ENCODE assay signal across 1 cellular context in the genomic region with DNA sequence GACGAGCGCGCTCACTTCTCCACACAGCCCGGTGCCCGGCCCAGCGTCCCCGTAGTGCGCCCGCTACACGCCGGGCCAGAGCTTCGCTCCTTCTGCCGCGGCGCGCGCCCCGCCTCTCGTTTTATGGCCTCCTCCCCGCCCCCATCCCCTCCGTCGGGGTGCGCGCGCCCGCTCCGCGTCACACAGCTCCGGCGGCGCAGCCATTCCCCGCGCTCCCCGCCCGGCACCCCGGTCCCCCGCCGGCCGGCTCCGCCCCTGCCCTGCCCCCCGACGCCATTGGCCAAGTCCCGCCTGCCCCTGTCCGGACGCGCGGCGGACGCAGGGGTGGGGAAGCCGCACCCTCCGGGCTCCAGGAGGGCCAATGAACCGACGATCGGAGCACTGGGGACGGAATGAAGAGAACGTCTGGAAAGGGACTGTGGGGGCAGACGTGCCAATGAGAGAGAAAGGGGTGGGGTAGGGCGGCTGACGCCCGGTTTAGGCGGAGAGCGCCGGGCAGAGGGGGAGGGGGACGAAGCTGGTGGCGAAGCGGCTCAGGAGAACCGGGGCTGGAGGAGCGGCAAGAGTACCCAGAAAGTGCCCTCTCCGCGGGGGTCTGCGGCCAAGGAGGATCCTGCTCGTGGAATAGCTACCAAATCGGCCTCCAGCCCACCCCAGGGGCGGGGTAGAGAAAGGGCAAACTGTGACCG.
A peak's percentile ranks its signal among the peaks of the same experiment; 100 is the strongest.
TF ChIP-seq lines count a peak whose summit lies in the region.

TSS of gene TOB1 (minus strand) at position 94 of the 689 bp plus-strand sequence. CDS start 2,337 bp downstream, outside the sequence.

TF ChIP-seq in HepG2, 621 proteins besides CTCF, POLR2A, EP300 and RAD21 (continued from another document and continues in another):
- TF ChIP-seq, protein P1, sequence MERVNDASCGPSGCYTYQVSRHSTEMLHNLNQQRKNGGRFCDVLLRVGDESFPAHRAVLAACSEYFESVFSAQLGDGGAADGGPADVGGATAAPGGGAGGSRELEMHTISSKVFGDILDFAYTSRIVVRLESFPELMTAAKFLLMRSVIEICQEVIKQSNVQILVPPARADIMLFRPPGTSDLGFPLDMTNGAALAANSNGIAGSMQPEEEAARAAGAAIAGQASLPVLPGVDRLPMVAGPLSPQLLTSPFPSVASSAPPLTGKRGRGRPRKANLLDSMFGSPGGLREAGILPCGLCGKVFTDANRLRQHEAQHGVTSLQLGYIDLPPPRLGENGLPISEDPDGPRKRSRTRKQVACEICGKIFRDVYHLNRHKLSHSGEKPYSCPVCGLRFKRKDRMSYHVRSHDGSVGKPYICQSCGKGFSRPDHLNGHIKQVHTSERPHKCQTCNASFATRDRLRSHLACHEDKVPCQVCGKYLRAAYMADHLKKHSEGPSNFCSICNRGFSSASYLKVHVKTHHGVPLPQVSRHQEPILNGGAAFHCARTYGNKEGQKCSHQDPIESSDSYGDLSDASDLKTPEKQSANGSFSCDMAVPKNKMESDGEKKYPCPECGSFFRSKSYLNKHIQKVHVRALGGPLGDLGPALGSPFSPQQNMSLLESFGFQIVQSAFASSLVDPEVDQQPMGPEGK (CRISPR knock-in tag; IDR thresholded peaks at IDR 0.05), result peak; percentile 73
- TF ChIP-seq AGO2 (optimal IDR thresholded peaks at IDR 0.05; ENCODE audit: low read depth, low read length) (no peak), JUND (CRISPR knock-in tag; IDR thresholded peaks at IDR 0.05) (peak; percentile 35; the same call in 1 of the 2 replicates), SP1 (IDR thresholded peaks at IDR 0.05) (no peak), SP1 (CRISPR knock-in tag; IDR thresholded peaks at IDR 0.05) (peak; percentile 83), ZNF121 (CRISPR knock-in tag; IDR thresholded peaks at IDR 0.05) (peak; percentile 29; the same call in 1 of the 2 replicates), GABPA (IDR thresholded peaks at IDR 0.05; ENCODE audit: low read depth, low read length) (no peak), GABPA (CRISPR knock-in tag; IDR thresholded peaks at IDR 0.05; ENCODE audit: low read depth) (peak; percentile 36; the same call in 1 of the 2 replicates), CBX1 (IDR thresholded peaks at IDR 0.05; ENCODE audit: low read depth) (peak; percentile 95), ZNF703 (CRISPR knock-in tag; IDR thresholded peaks at IDR 0.05; ENCODE audit: borderline replicate concordance) (0 out of 2 replicates have a peak, but pooled peaks have one; percentile 69), HMG20B (CRISPR knock-in tag; conservative IDR thresholded peaks at IDR 0.05) (peak; percentile 51), PAF1 (CRISPR knock-in tag; IDR thresholded peaks at IDR 0.05) (no peak), FOXA1 (IDR thresholded peaks at IDR 0.05) (no peak), FOXA1 (CRISPR knock-in tag; IDR thresholded peaks at IDR 0.05) (peak; percentile 11; the same call in 1 of the 2 replicates), PAWR (CRISPR knock-in tag; IDR thresholded peaks at IDR 0.05; ENCODE audit: borderline replicate concordance) (no peak), PLSCR1 (CRISPR knock-in tag; IDR thresholded peaks at IDR 0.05; ENCODE audit: borderline replicate concordance) (no peak; the same call in 1 of the 2 replicates), ZNF775 (CRISPR knock-in tag; IDR thresholded peaks at IDR 0.05; ENCODE audit: borderline replicate concordance) (no peak), SMAD1 (CRISPR knock-in tag; IDR thresholded peaks at IDR 0.05; ENCODE audit: borderline replicate concordance, low read depth) (no peak; the same call in 1 of the 2 replicates), ZSCAN30 (CRISPR knock-in tag; IDR thresholded peaks at IDR 0.05) (peak; percentile 66; the same call in 1 of the 2 replicates), ZNF138 (CRISPR knock-in tag; IDR thresholded peaks at IDR 0.05; ENCODE audit: low read depth) (peak; percentile 92; the same call in 1 of the 2 replicates), TP53 (CRISPR knock-in tag; conservative IDR thresholded peaks at IDR 0.05) (no peak; the same call in 1 of the 2 replicates), NCOA2 (CRISPR knock-in tag; IDR thresholded peaks at IDR 0.05) (peak; percentile 67), ZNF503 (CRISPR knock-in tag; IDR thresholded peaks at IDR 0.05) (no peak; the same call in none of the 2 replicates), TAF1 (CRISPR knock-in tag; IDR thresholded peaks at IDR 0.05) (peak; percentile 99), CREB1 (IDR thresholded peaks at IDR 0.05) (peak; percentile 80), CREB1 (CRISPR knock-in tag; IDR thresholded peaks at IDR 0.05) (no peak), REL (CRISPR knock-in tag; conservative IDR thresholded peaks at IDR 0.05) (peak; percentile 28), PLRG1 (conservative IDR thresholded peaks at IDR 0.05) (no peak), NPAS2 (CRISPR knock-in tag; IDR thresholded peaks at IDR 0.05; ENCODE audit: borderline replicate concordance) (no peak), ZSCAN5A (CRISPR knock-in tag; IDR thresholded peaks at IDR 0.05; ENCODE audit: borderline replicate concordance) (0 out of 2 replicates have a peak, but pooled peaks have one; percentile 52), MBD4 (IDR thresholded peaks at IDR 0.05; ENCODE audit: borderline replicate concordance, low read length) (no peak), FOXO1 (CRISPR knock-in tag; IDR thresholded peaks at IDR 0.05) (peak; percentile 75; the same call in 1 of the 2 replicates), ZNF597 (CRISPR knock-in tag; IDR thresholded peaks at IDR 0.05) (0 out of 2 replicates have a peak, but pooled peaks have one; percentile 58), REST (IDR thresholded peaks at IDR 0.05; ENCODE audit: borderline replicate concordance in 1 of 2, low read depth in 1 of 2, low read length in 2 of 2) (peak in 1 of 2 experiments; percentile 86; a peak in 3 of 4 replicates), JARID2 (CRISPR knock-in tag; IDR thresholded peaks at IDR 0.05; ENCODE audit: insufficient replicate concordance) (peak; percentile 81), EHMT2 (IDR thresholded peaks at IDR 0.05; ENCODE audit: borderline replicate concordance, low read depth, low read length) (no peak), POLR2AphosphoS2 (IDR thresholded peaks at IDR 0.05; ENCODE audit: low read depth, low read length) (peak; percentile 95), GTF3A (CRISPR knock-in tag; conservative IDR thresholded peaks at IDR 0.05) (peak; percentile 74; the same call in 1 of the 2 replicates), SKI (IDR thresholded peaks at IDR 0.05; ENCODE audit: partially characterized antibody) (peak; percentile 34), RBAK (CRISPR knock-in tag; IDR thresholded peaks at IDR 0.05) (peak; percentile 78)
- TF ChIP-seq, protein P2, sequence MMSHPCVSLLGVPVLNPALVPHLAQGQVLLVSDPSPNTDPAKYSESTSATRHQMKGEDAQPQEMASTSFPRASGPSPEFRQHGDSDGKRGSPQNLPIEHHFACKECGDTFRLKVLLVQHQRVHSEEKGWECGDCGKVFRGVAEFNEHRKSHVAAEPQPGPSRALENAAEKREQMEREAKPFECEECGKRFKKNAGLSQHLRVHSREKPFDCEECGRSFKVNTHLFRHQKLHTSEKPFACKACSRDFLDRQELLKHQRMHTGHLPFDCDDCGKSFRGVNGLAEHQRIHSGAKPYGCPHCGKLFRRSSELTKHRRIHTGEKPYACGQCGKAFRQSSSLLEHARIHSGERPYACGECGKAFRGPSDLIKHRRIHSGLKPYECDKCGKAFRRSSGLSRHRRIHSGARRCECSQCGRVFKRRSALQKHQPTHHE (CRISPR knock-in tag; IDR thresholded peaks at IDR 0.05; ENCODE audit: borderline replicate concordance), result peak; percentile 76
- TF ChIP-seq, protein P3, sequence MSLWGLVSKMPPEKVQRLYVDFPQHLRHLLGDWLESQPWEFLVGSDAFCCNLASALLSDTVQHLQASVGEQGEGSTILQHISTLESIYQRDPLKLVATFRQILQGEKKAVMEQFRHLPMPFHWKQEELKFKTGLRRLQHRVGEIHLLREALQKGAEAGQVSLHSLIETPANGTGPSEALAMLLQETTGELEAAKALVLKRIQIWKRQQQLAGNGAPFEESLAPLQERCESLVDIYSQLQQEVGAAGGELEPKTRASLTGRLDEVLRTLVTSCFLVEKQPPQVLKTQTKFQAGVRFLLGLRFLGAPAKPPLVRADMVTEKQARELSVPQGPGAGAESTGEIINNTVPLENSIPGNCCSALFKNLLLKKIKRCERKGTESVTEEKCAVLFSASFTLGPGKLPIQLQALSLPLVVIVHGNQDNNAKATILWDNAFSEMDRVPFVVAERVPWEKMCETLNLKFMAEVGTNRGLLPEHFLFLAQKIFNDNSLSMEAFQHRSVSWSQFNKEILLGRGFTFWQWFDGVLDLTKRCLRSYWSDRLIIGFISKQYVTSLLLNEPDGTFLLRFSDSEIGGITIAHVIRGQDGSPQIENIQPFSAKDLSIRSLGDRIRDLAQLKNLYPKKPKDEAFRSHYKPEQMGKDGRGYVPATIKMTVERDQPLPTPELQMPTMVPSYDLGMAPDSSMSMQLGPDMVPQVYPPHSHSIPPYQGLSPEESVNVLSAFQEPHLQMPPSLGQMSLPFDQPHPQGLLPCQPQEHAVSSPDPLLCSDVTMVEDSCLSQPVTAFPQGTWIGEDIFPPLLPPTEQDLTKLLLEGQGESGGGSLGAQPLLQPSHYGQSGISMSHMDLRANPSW (CRISPR knock-in tag; IDR thresholded peaks at IDR 0.05; ENCODE audit: borderline replicate concordance), result no peak; the same call in 1 of the 2 replicates
- TF ChIP-seq, protein P4, sequence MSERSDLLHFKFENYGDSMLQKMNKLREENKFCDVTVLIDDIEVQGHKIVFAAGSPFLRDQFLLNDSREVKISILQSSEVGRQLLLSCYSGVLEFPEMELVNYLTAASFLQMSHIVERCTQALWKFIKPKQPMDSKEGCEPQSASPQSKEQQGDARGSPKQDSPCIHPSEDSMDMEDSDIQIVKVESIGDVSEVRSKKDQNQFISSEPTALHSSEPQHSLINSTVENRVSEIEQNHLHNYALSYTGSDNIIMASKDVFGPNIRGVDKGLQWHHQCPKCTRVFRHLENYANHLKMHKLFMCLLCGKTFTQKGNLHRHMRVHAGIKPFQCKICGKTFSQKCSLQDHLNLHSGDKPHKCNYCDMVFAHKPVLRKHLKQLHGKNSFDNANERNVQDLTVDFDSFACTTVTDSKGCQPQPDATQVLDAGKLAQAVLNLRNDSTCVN (CRISPR knock-in tag; IDR thresholded peaks at IDR 0.05; ENCODE audit: borderline replicate concordance), result peak; percentile 93
